Comparison of ENCODE assay signal across 23 cellular contexts in genomic region chr3:33831053-33831452, GRCh38. TPM values are rescaled to one million over a fixed set of nuclear protein-coding genes. Genes with fewer than 3 reads are reported as not detected.
DNase-seq lines count a peak whose midpoint lies in the region; ATAC-seq and TF ChIP-seq lines count a peak whose summit lies in the region.
"Had no signal": no experiment of that assay in that cellular context is flagged by ENCODE, and none has a peak within 500 bp of the region (broad histone marks: within the 10 kb centered on the region; RNA-seq: fewer than 3 reads in every experiment).

No MANE protein-coding gene starts in this region.

- no peaks in the 10 kb centered on the region for H3K9me3 Mint-ChIP-seq in activated CD4-positive, alpha-beta T cell treated with anti-CD3 and anti-CD28 coated beads for 36 hours (ENCODE audit: low read depth)
- no peaks in the 10 kb centered on the region for H3K9me3 Mint-ChIP-seq in activated naive CD8-positive, alpha-beta T cell treated with anti-CD3 and anti-CD28 coated beads for 36 hours
- H3K9me3 Mint-ChIP-seq in nephron progenitor cell = no peaks in the 10 kb centered on the region
- H3K9me3 Mint-ChIP-seq: activated CD4-positive, alpha-beta T cell treated with anti-CD3 and anti-CD28 coated beads, Interleukin-2, amount 10 ng/mL, durations not matched to agents 7 days and 5 days; CD4-positive, alpha-beta memory T cell; neural progenitor cell had no signal

- TF ChIP-seq CTCF in foreskin fibroblast (IDR thresholded peaks at IDR 0.05; ENCODE audit: low read depth, low read length) = no peak
- no peak for TF ChIP-seq CTCF in A673 (conservative IDR thresholded peaks at IDR 0.05; ENCODE audit: low read depth, low read length)
- no peak for TF ChIP-seq CTCF in nephron progenitor cell (IDR thresholded peaks at IDR 0.05)

- POLR2A ChIA-PET in activated CD4-positive, alpha-beta T cell treated with anti-CD3 and anti-CD28 coated beads for 36 hours (lab: Charles Lee) = no interaction called here
- POLR2A ChIA-PET in A673 (lab: Charles Lee; ENCODE audit: low non-redundant PET) = no interaction called here

- peak overlapping the region; percentile 74 for H3K27ac Mint-ChIP-seq in activated CD4-positive, alpha-beta T cell treated with anti-CD3 and anti-CD28 coated beads for 36 hours
- H3K27ac Mint-ChIP-seq in activated naive CD8-positive, alpha-beta T cell treated with anti-CD3 and anti-CD28 coated beads for 36 hours = peak overlapping the region; percentile 13
- H3K27ac Mint-ChIP-seq in nephron progenitor cell = no peak overlapping the region
- H3K27ac Mint-ChIP-seq: activated CD4-positive, alpha-beta T cell treated with anti-CD3 and anti-CD28 coated beads, Interleukin-2, amount 10 ng/mL, durations not matched to agents 7 days and 5 days; neural progenitor cell had no signal

- peaks cover 54% of the 10 kb centered on the region for H3K36me3 Mint-ChIP-seq in activated CD4-positive, alpha-beta T cell treated with anti-CD3 and anti-CD28 coated beads for 36 hours (ENCODE audit: low read depth)
- H3K36me3 Mint-ChIP-seq in activated naive CD8-positive, alpha-beta T cell treated with anti-CD3 and anti-CD28 coated beads for 36 hours = peaks cover 42% of the 10 kb centered on the region
- peaks cover 38% of the 10 kb centered on the region for H3K36me3 Mint-ChIP-seq in nephron progenitor cell (ENCODE audit: low read depth)

- H3K27me3 ChIP-seq in A673 (replicated peaks; ENCODE audit: insufficient read depth, low read depth, low read length, poor library complexity) = no peaks in the 10 kb centered on the region
- H3K27me3 ChIP-seq: ascending aorta, gastrocnemius medialis, neural progenitor cell, spleen, testis had no signal

- H3K4me3 ChIP-seq in foreskin fibroblast (ENCODE audit: low read depth in 1 of 2, low read length in 2 of 2) (no peak overlapping the region), A673 (ENCODE audit: low read depth, low read length, poor library complexity, severe bottlenecking) (no peak overlapping the region)
- H3K4me3 ChIP-seq: ascending aorta, coronary artery, gastrocnemius medialis, neural progenitor cell, psoas muscle, spleen, testis had no signal

- no peaks in the 10 kb centered on the region for H3K27me3 Mint-ChIP-seq in activated CD4-positive, alpha-beta T cell treated with anti-CD3 and anti-CD28 coated beads for 36 hours
- H3K27me3 Mint-ChIP-seq in activated naive CD8-positive, alpha-beta T cell treated with anti-CD3 and anti-CD28 coated beads for 36 hours = no peaks in the 10 kb centered on the region
- no peaks in the 10 kb centered on the region for H3K27me3 Mint-ChIP-seq in nephron progenitor cell (ENCODE audit: low read depth, poor library complexity)
- H3K27me3 Mint-ChIP-seq: activated CD4-positive, alpha-beta T cell treated with anti-CD3 and anti-CD28 coated beads, Interleukin-2, amount 10 ng/mL, durations not matched to agents 7 days and 5 days; CD4-positive, alpha-beta memory T cell had no signal

- ATAC-seq in activated CD4-positive, alpha-beta T cell treated with anti-CD3 and anti-CD28 coated beads for 36 hours = peak; percentile 81
- ATAC-seq: gastrocnemius medialis, left colon, Right ventricle myocardium inferior had no signal

- H3K9me3 ChIP-seq in A673 (ENCODE audit: low read depth, low read length, poor library complexity, severe bottlenecking) = no peaks in the 10 kb centered on the region
- H3K9me3 ChIP-seq: ascending aorta, gastrocnemius medialis, psoas muscle, spleen, testis had no signal

- H3K36me3 ChIP-seq in A673 (ENCODE audit: insufficient read depth, low read length, poor library complexity, severe bottlenecking) = peaks cover 36% of the 10 kb centered on the region
- H3K36me3 ChIP-seq: neural progenitor cell had no signal

- H3K4me3 Mint-ChIP-seq in activated CD4-positive, alpha-beta T cell treated with anti-CD3 and anti-CD28 coated beads for 36 hours = no peak overlapping the region
- no peak overlapping the region for H3K4me3 Mint-ChIP-seq in activated naive CD8-positive, alpha-beta T cell treated with anti-CD3 and anti-CD28 coated beads for 36 hours
- H3K4me3 Mint-ChIP-seq in nephron progenitor cell = no peak overlapping the region
- H3K4me3 Mint-ChIP-seq: activated CD4-positive, alpha-beta T cell treated with anti-CD3 and anti-CD28 coated beads, Interleukin-2, amount 10 ng/mL, durations not matched to agents 7 days and 5 days; CD4-positive, alpha-beta memory T cell; neural progenitor cell had no signal

- no peak overlapping the region for H3K27ac ChIP-seq in A673 (ENCODE audit: low read depth, low read length, poor library complexity, severe bottlenecking)
- H3K27ac ChIP-seq: ascending aorta, coronary artery, gastrocnemius medialis, neural progenitor cell, psoas muscle, spleen, testis had no signal

- CTCF ChIA-PET in activated CD4-positive, alpha-beta T cell treated with anti-CD3 and anti-CD28 coated beads for 36 hours (lab: Charles Lee) = interaction anchor here (0.9 kb wide), 1 partner anchor 53 kb away, joined by 3 read pairs; no protein-coding TSS in a partner anchor
- CTCF ChIA-PET in A673 (lab: Charles Lee) = no interaction called here

- DNase-seq in activated CD4-positive, alpha-beta T cell treated with anti-CD3 and anti-CD28 coated beads for 36 hours = peak; percentile 9
- DNase-seq in activated CD4-positive, alpha-beta T cell treated with anti-CD3 and anti-CD28 coated beads, Interleukin-2, amount 50 U/mL, for 48 hours = no peak
- DNase-seq in GM04503 (ENCODE audit: low read depth) (peak; percentile 17), foreskin fibroblast (peak; percentile 16 to 43), UCSD-AML1 (lab: John Stamatoyannopoulos, UW; ENCODE audit: unreplicated experiment) (no peak), A673 (ENCODE audit: low spot score) (no peak), nephron progenitor cell (no peak)
- DNase-seq in activated naive CD8-positive, alpha-beta T cell treated with anti-CD3 and anti-CD28 coated beads for 36 hours = no peak
- DNase-seq: activated CD4-positive, alpha-beta T cell treated with anti-CD3 and anti-CD28 coated beads, Interleukin-2, amount 10 ng/mL, durations not matched to agents 7 days and 5 days; CD4-positive, alpha-beta memory T cell; gastrocnemius medialis; left colon; MM.1S; NCI-H1694; NCI-H446; psoas muscle; spleen; SW 1271; testis had no signal

- intact Hi-C loops in activated CD4-positive, alpha-beta T cell treated with anti-CD3 and anti-CD28 coated beads for 36 hours (cut with DNase I, micrococcal nuclease) = no loop called here
- intact Hi-C loops in A673 (cut with micrococcal nuclease; ENCODE audit: unreplicated experiment) = no loop called here

- peaks cover 35% of the 10 kb centered on the region for H3K4me1 Mint-ChIP-seq in activated CD4-positive, alpha-beta T cell treated with anti-CD3 and anti-CD28 coated beads for 36 hours
- H3K4me1 Mint-ChIP-seq in activated naive CD8-positive, alpha-beta T cell treated with anti-CD3 and anti-CD28 coated beads for 36 hours = peaks cover 26% of the 10 kb centered on the region
- no peaks in the 10 kb centered on the region for H3K4me1 Mint-ChIP-seq in nephron progenitor cell

- H3K4me1 ChIP-seq in A673 (ENCODE audit: insufficient read depth, low read length, poor library complexity, severe bottlenecking) = no peaks in the 10 kb centered on the region
- H3K4me1 ChIP-seq: ascending aorta, gastrocnemius medialis, psoas muscle, testis had no signal

- BruUV-seq in A673 (replicated peaks; lab: Mats Ljungman, UMichigan) = no TSS peak

RNA-seq across cellular contexts. Expression of gene PDCD6IP, which starts 32.6 kb away (rescaled TPM):
- total RNA-seq in activated CD4-positive, alpha-beta T cell treated with anti-CD3 and anti-CD28 coated beads for 36 hours = 100 to 1,000 TPM; 141 to 150 TPM
- total RNA-seq in activated naive CD8-positive, alpha-beta T cell treated with anti-CD3 and anti-CD28 coated beads for 36 hours = 100 to 1,000 TPM; 140 to 147 TPM
- 213 and 230 TPM in 2 replicates for total RNA-seq in A673 (2021)

Comparison
In these comparisons a context has a peak if more than half of its experiments do, and no peak if none do; other contexts are left out.
1. DNase-seq: peak in activated CD4-positive, alpha-beta T cell treated with anti-CD3 and anti-CD28 coated beads for 36 hours (single experiment), GM04503 (single experiment) and foreskin fibroblast (2 of 2); none in activated CD4-positive, alpha-beta T cell treated with anti-CD3 and anti-CD28 coated beads, Interleukin-2, amount 50 U/mL, for 48 hours (0 of 2), activated naive CD8-positive, alpha-beta T cell treated with anti-CD3 and anti-CD28 coated beads for 36 hours (single experiment), UCSD-AML1 (single experiment), A673 (single experiment) and nephron progenitor cell (single experiment).